ENCODE assay signal across 8 cellular contexts in the genomic region with DNA sequence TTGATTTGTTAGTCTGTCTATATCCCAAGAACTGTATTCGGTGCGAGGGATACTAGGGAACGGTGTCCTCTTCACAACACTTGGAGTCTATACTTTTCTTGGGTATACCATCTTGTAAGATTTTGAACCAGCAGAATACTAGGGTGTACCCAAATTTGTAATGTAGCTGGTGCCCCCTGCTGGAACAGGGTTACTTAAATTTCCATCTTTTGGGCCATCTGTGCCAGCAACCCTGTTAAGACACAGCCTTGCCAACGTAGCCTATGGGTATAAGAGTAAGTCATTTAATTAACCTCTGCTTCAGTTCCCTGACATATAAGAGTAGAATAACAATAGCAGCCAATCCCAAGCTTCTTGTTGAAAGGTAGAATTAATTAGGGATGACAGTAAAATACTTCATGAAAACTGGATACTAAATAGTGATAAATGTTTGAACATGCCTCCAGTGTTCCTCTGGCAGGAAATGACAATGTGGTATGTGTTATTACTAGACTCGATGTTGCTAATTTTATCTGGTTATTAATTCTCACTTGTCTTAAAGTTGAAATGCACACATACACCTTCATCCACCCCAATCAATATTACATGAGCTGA.
DNase-seq lines count a peak whose midpoint lies in the region; ATAC-seq and TF ChIP-seq lines count a peak whose summit lies in the region.

No MANE protein-coding gene starts in this region.

- no peaks in the 10 kb centered on the region for H3K9me3 ChIP-seq in Peyer's patch
- no peaks in the 10 kb centered on the region for H3K9me3 ChIP-seq in suprapubic skin

- 34% methylated on average over 5 of the region's 5 CpGs for WGBS in suprapubic skin

- H3K36me3 ChIP-seq in Peyer's patch (no peaks in the 10 kb centered on the region), suprapubic skin (no peaks in the 10 kb centered on the region)

- H3K4me3 ChIP-seq in Peyer's patch (no peak overlapping the region), suprapubic skin (no peak overlapping the region)

- peak in 5 of 6 experiments; percentile 10 to 59 (median 56) for TF ChIP-seq CTCF in Peyer's patch (IDR thresholded peaks at IDR 0.05)
- TF ChIP-seq CTCF in suprapubic skin (IDR thresholded peaks at IDR 0.05): no peak

- TF ChIP-seq POLR2A in Peyer's patch (IDR thresholded peaks at IDR 0.05) (no peak), suprapubic skin (IDR thresholded peaks at IDR 0.05) (no peak)

- peak; percentile 5 for DNase-seq in NK-92 treated with Interleukin-12 subunit alpha and Interleukin-12 subunit beta, amount 100 ng/mL, for 24 hours (lab: John Stamatoyannopoulos, UW)
- DNase-seq in NK-92 (lab: John Stamatoyannopoulos, UW; ENCODE audit: unreplicated experiment) (no peak), Peyer's patch (peak in 2 of 3 donors; percentile 37 to 84), inferior parietal cortex (ENCODE audit: extremely low spot score) (peak; percentile 53), suprapubic skin (ENCODE audit: low spot score in 2 of 2) (no peak)
- peak; percentile 66 for DNase-seq in activated gamma-delta T cell treated with anti-CD3 and anti-CD28 coated beads, Interleukin-2, amount 50 U/mL, for 16 hours (ENCODE audit: low read depth)
- DNase-seq in stimulated activated CD4-positive, alpha-beta T cell treated with anti-CD3 and anti-CD28 coated beads, Interleukin-4, amount 100 ng/mL, for 1 hour: peak; percentile 66

- H3K27me3 ChIP-seq in Peyer's patch: no peaks in the 10 kb centered on the region
- no peaks in the 10 kb centered on the region for H3K27me3 ChIP-seq in suprapubic skin

- TF ChIP-seq EP300 in suprapubic skin (IDR thresholded peaks at IDR 0.05): no peak

- H3K4me1 ChIP-seq in Peyer's patch (no peaks in the 10 kb centered on the region), suprapubic skin (no peaks in the 10 kb centered on the region)

- H3K27ac ChIP-seq in Peyer's patch (no peak overlapping the region), suprapubic skin (no peak overlapping the region)

- peak; percentile 72 for ATAC-seq in HG03159 (IDR thresholded peaks at IDR 0.05; ENCODE audit: unreplicated experiment)

Comparison
In these comparisons a context has a peak if more than half of its experiments do, and no peak if none do; other contexts are left out.
1. DNase-seq: peak in NK-92 treated with Interleukin-12 subunit alpha and Interleukin-12 subunit beta, amount 100 ng/mL, for 24 hours (single experiment), Peyer's patch (2 of 3), activated gamma-delta T cell treated with anti-CD3 and anti-CD28 coated beads, Interleukin-2, amount 50 U/mL, for 16 hours (single experiment), inferior parietal cortex (single experiment) and stimulated activated CD4-positive, alpha-beta T cell treated with anti-CD3 and anti-CD28 coated beads, Interleukin-4, amount 100 ng/mL, for 1 hour (single experiment); none in NK-92 (single experiment) and suprapubic skin (0 of 2).
2. CTCF ChIP-seq: peak in Peyer's patch (5 of 6); none in suprapubic skin (0 of 2).